8 cellular contexts compared by ENCODE assay signal in genomic region chr5:132425975-132426524, GRCh38. TPM values are rescaled to one million over a fixed set of nuclear protein-coding genes. Genes with fewer than 3 reads are reported as not detected.
DNase-seq lines count a peak whose midpoint lies in the region; ATAC-seq and TF ChIP-seq lines count a peak whose summit lies in the region.

No MANE protein-coding gene starts in this region.

- 74% methylated on average over 7 of the region's 7 CpGs for WGBS in suprapubic skin
- WGBS in ovary, 3 donors, result 77 to 85% (median 85%) methylated on average over 7 of the region's 7 CpGs

- no peaks in the 10 kb centered on the region for H3K27me3 ChIP-seq in SJCRH30
- H3K27me3 ChIP-seq in foreskin keratinocyte, result no peaks in the 10 kb centered on the region
- H3K27me3 ChIP-seq in suprapubic skin, result no peaks in the 10 kb centered on the region
- no peaks in the 10 kb centered on the region for H3K27me3 ChIP-seq in ovary

- H3K27ac ChIP-seq in SJCRH30 (peak overlapping the region; percentile 70), foreskin keratinocyte (peak overlapping the region; percentile 94), suprapubic skin (peak overlapping the region; percentile 57), ovary (no peak overlapping the region)

- intact Hi-C loops in ovary (cut with DNase I), result loop anchor here in 1 of 4 donors (10.0 kb wide), 1 partner anchor 49 kb away; no protein-coding TSS in a partner anchor

- no peak for TF ChIP-seq CTCF in foreskin keratinocyte (conservative IDR thresholded peaks at IDR 0.05)
- no peak for TF ChIP-seq CTCF in suprapubic skin (IDR thresholded peaks at IDR 0.05)
- TF ChIP-seq CTCF in ovary (IDR thresholded peaks at IDR 0.05), result no peak

- H3K4me3 ChIP-seq in SJCRH30 (no peak overlapping the region), suprapubic skin (no peak overlapping the region), ovary (no peak overlapping the region)

- H3K36me3 ChIP-seq in SJCRH30 (no peaks in the 10 kb centered on the region), suprapubic skin (no peaks in the 10 kb centered on the region), ovary (no peaks in the 10 kb centered on the region)

- TF ChIP-seq POLR2A in suprapubic skin (IDR thresholded peaks at IDR 0.05) (no peak), ovary (IDR thresholded peaks at IDR 0.05) (no peak)

- no peaks in the 10 kb centered on the region for H3K9me3 ChIP-seq in SJCRH30 (replicated peaks)
- no peaks in the 10 kb centered on the region for H3K9me3 ChIP-seq in suprapubic skin
- no peaks in the 10 kb centered on the region for H3K9me3 ChIP-seq in ovary

- no peak for TF ChIP-seq EP300 in suprapubic skin (IDR thresholded peaks at IDR 0.05)
- no peak for TF ChIP-seq EP300 in ovary (IDR thresholded peaks at IDR 0.05)

- peak; percentile 64 for DNase-seq in activated CD8-positive, alpha-beta memory T cell treated with anti-CD3 and anti-CD28 coated beads for 24 hours
- DNase-seq in activated CD8-positive, alpha-beta memory T cell treated with anti-CD3 and anti-CD28 coated beads, Interleukin-2, amount 50 U/mL, for 4 hours, result no peak
- no peak for DNase-seq in SJCRH30
- DNase-seq in foreskin keratinocyte, result no peak
- DNase-seq in suprapubic skin (ENCODE audit: low spot score in 2 of 2), result no peak
- no peak for DNase-seq in ovary
- DNase-seq in germinal center (ENCODE audit: low spot score), result no peak

- no peak for ATAC-seq in foreskin keratinocyte
- ATAC-seq in GM19397 (IDR thresholded peaks at IDR 0.05; ENCODE audit: unreplicated experiment), result no peak

- H3K4me1 ChIP-seq in SJCRH30 (peaks cover 45% of the 10 kb centered on the region), foreskin keratinocyte (peaks cover 46% of the 10 kb centered on the region), suprapubic skin (peaks cover 88% of the 10 kb centered on the region), ovary (ENCODE audit: insufficient read depth) (peaks cover 30% of the 10 kb centered on the region)

RNA-seq across cellular contexts. Expression of gene SLC22A5, which starts 56.5 kb away (rescaled TPM):
- 0.13 and 0.47 TPM in 2 replicates for total RNA-seq in SJCRH30 (2014; rRNA removed; shearing (Covaris generic))
- total RNA-seq in foreskin keratinocyte (11.7 and 14.7 TPM in 2 replicates), suprapubic skin (10 to 100 TPM; 23.2 to 36.6 (median 26.3) TPM), ovary (10 to 100 TPM in 6 of 7 donors, 1 to 10 TPM in 1; 8.7 to 37.5 (median 10.6) TPM)
- polyA plus RNA-seq in foreskin keratinocyte (5.6 and 7.1 TPM in 2 replicates), ovary (10 to 100 TPM in 1 of 2 donors, 1 to 10 TPM in 1; 5.2 to 10.4 TPM)

Comparison
In these comparisons a context has a peak if more than half of its experiments do, and no peak if none do; other contexts are left out.
1. H3K27ac ChIP-seq: peak in SJCRH30 (single experiment), foreskin keratinocyte (single experiment) and suprapubic skin (single experiment); none in ovary (0 of 2).